8 cellular contexts compared by ENCODE assay signal in the genomic region with DNA sequence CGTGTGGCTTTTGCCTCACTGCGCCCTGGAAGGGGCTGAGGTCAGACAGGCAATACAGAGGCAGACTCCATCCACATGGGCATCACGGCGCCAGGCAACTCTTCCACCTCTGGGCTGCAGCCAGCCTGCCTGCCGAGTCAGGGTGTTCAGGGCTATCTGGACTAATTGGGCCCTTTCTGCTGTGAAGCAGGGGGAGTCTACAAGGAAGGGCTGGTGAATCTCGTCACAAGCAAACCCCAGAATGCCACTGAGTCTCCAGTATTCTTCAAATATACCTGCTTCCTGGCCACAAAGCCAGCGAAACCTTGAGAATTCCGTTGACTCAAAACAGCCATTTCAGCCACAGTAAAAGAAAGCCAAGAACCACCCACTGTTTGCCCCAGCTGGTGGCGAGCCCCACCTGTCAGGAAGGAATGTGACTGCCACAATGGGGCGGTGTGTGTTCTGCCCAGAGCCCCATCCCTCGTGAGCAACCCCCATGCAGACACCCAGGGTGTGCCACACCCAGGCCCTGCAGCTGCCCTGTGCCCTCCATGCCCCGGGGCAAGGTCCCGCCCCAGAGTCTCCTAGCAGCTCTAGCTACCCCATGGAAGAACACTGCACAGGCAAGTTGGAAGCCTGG.
A peak's percentile ranks its signal among the peaks of the same experiment; 100 is the strongest.
DNase-seq lines count a peak whose midpoint lies in the region; ATAC-seq lines count a peak whose summit lies in the region.

No MANE protein-coding gene starts in this region.

- H4K20me1 ChIP-seq in Karpas-422 (ENCODE audit: insufficient read depth, low read depth, low read length): peaks cover 10% of the 10 kb centered on the region

- H3K9me2 ChIP-seq in Karpas-422 (replicated peaks; ENCODE audit: insufficient read depth, low read length): no peaks in the 10 kb centered on the region

- peaks cover 55 to 80% (median 61%) of the 10 kb centered on the region in 3 donors for H3K4me1 Mint-ChIP-seq in CD8-positive, alpha-beta memory T cell
- H3K4me1 Mint-ChIP-seq in activated naive CD8-positive, alpha-beta T cell treated with anti-CD3 and anti-CD28 coated beads, Interleukin-2, amount 10 ng/mL, durations not matched to agents 7 days and 5 days: peaks cover 19% of the 10 kb centered on the region

- H3K9me3 ChIP-seq in CD8-positive, alpha-beta memory T cell (ENCODE audit: low read length): no peaks in the 10 kb centered on the region
- no peaks in the 10 kb centered on the region for H3K9me3 ChIP-seq in Karpas-422 (ENCODE audit: low read length)

- H3K36me3 Mint-ChIP-seq in CD8-positive, alpha-beta memory T cell: peaks cover 0 to 28% (median 0%) of the 10 kb centered on the region in 3 donors
- H3K36me3 Mint-ChIP-seq in activated naive CD8-positive, alpha-beta T cell treated with anti-CD3 and anti-CD28 coated beads, Interleukin-2, amount 10 ng/mL, durations not matched to agents 7 days and 5 days: no peaks in the 10 kb centered on the region

- ATAC-seq in GM21390 (IDR thresholded peaks at IDR 0.05; ENCODE audit: unreplicated experiment) (peak; percentile 67), GM19467 (IDR thresholded peaks at IDR 0.05; ENCODE audit: unreplicated experiment) (no peak)
- peak; percentile 60 for ATAC-seq in activated naive CD8-positive, alpha-beta T cell treated with anti-CD3 and anti-CD28 coated beads, Interleukin-2, amount 10 ng/mL, durations not matched to agents 7 days and 5 days (ENCODE audit: low read depth)

- no peak overlapping the region for H3K4me2 ChIP-seq in Karpas-422 (ENCODE audit: low read depth, low read length, poor library complexity, severe bottlenecking)

- peak overlapping the region; percentile 34 for H3K9ac ChIP-seq in Karpas-422 (ENCODE audit: low read length)

- H3K4me3 Mint-ChIP-seq in CD8-positive, alpha-beta memory T cell: peak overlapping the region in 6 of 7 donors; percentile 43 to 73 (median 67)
- peak overlapping the region; percentile 42 for H3K4me3 Mint-ChIP-seq in activated naive CD8-positive, alpha-beta T cell treated with anti-CD3 and anti-CD28 coated beads, Interleukin-2, amount 10 ng/mL, durations not matched to agents 7 days and 5 days

- peak overlapping the region; percentile 78 to 95 (median 90) for H3K27ac Mint-ChIP-seq in CD8-positive, alpha-beta memory T cell
- H3K27ac Mint-ChIP-seq in activated naive CD8-positive, alpha-beta T cell treated with anti-CD3 and anti-CD28 coated beads, Interleukin-2, amount 10 ng/mL, durations not matched to agents 7 days and 5 days: peak overlapping the region; percentile 34

- no peaks in the 10 kb centered on the region for H3K9me3 Mint-ChIP-seq in CD8-positive, alpha-beta memory T cell
- no peaks in the 10 kb centered on the region for H3K9me3 Mint-ChIP-seq in activated naive CD8-positive, alpha-beta T cell treated with anti-CD3 and anti-CD28 coated beads, Interleukin-2, amount 10 ng/mL, durations not matched to agents 7 days and 5 days

- CTCF ChIA-PET in CD8-positive, alpha-beta memory T cell (lab: Charles Lee): interaction anchor here (1.0 to 2.5 kb wide), 17 partner anchors 10 to 130 kb away, joined by 3 to 29 read pairs (median 5); no protein-coding TSS in a partner anchor

- no peaks in the 10 kb centered on the region for H3K27me3 Mint-ChIP-seq in CD8-positive, alpha-beta memory T cell
- H3K27me3 Mint-ChIP-seq in activated naive CD8-positive, alpha-beta T cell treated with anti-CD3 and anti-CD28 coated beads, Interleukin-2, amount 10 ng/mL, durations not matched to agents 7 days and 5 days: no peaks in the 10 kb centered on the region

- peaks cover 53% of the 10 kb centered on the region for H3K4me1 ChIP-seq in CD8-positive, alpha-beta memory T cell (ENCODE audit: insufficient read depth, low read length)
- H3K4me1 ChIP-seq in Karpas-422 (ENCODE audit: low read length): peaks cover 100% of the 10 kb centered on the region

- H2AFZ ChIP-seq in Karpas-422 (ENCODE audit: low read length): no peak overlapping the region

- no peak overlapping the region for H3K27ac ChIP-seq in CD8-positive, alpha-beta memory T cell (ENCODE audit: low read depth, low read length)
- H3K27ac ChIP-seq in Karpas-422 (ENCODE audit: low read length): peak overlapping the region; percentile 93

- no peaks in the 10 kb centered on the region for H3K36me3 ChIP-seq in CD8-positive, alpha-beta memory T cell (ENCODE audit: insufficient read depth, low read length)
- 0 out of 2 replicates have a peak, but pooled peaks cover 2% of the 10 kb centered on the region for H3K36me3 ChIP-seq in Karpas-422 (ENCODE audit: insufficient read depth, low read length)

- no peaks in the 10 kb centered on the region for H3K27me3 ChIP-seq in CD8-positive, alpha-beta memory T cell (ENCODE audit: insufficient read depth, low read length, poor library complexity, severe bottlenecking)
- H3K27me3 ChIP-seq in Karpas-422 (ENCODE audit: low read length): no peaks in the 10 kb centered on the region

- peaks cover 30% of the 10 kb centered on the region for H3K79me2 ChIP-seq in Karpas-422 (ENCODE audit: low read length)

- peak in 4 of 5 donors; percentile 14 to 68 (median 39) for DNase-seq in CD8-positive, alpha-beta memory T cell
- peak; percentile 67 for DNase-seq in Karpas-422
- peak; percentile 49 for DNase-seq in activated naive CD8-positive, alpha-beta T cell treated with anti-CD3 and anti-CD28 coated beads, Interleukin-2, amount 10 ng/mL, durations not matched to agents 7 days and 5 days
- DNase-seq in stimulated activated CD4-positive, alpha-beta T cell treated with anti-CD3 and anti-CD28 coated beads, Interleukin-12 subunit alpha, Interleukin-12 subunit beta, amount 100 ng/mL, for 48 hours (ENCODE audit: low read depth in 2 of 3, low spot score in 1 of 3): peak in 2 of 3 donors; percentile 25 to 40
- no peak for DNase-seq in GM03348 (ENCODE audit: low spot score)
- no peak for DNase-seq in HuH-7.5 (ENCODE audit: low spot score)

- POLR2A ChIA-PET in CD8-positive, alpha-beta memory T cell (lab: Charles Lee): interaction anchor here (0.6 to 1.2 kb wide), 4 partner anchors 8 to 70 kb away, joined by 3 to 6 read pairs (median 4); no protein-coding TSS in a partner anchor
- POLR2A ChIA-PET in activated naive CD8-positive, alpha-beta T cell treated with anti-CD3 and anti-CD28 coated beads, Interleukin-2, amount 10 ng/mL, durations not matched to agents 7 days and 5 days (lab: Charles Lee): no interaction called here

- H3K4me3 ChIP-seq in CD8-positive, alpha-beta memory T cell (ENCODE audit: low read length): peak overlapping the region; percentile 37
- no peak overlapping the region for H3K4me3 ChIP-seq in Karpas-422 (ENCODE audit: low read length)

Comparison
In these comparisons a context has a peak if more than half of its experiments do, and no peak if none do; other contexts are left out.
1. DNase-seq: peak in CD8-positive, alpha-beta memory T cell (4 of 5), Karpas-422 (single experiment), activated naive CD8-positive, alpha-beta T cell treated with anti-CD3 and anti-CD28 coated beads, Interleukin-2, amount 10 ng/mL, durations not matched to agents 7 days and 5 days (single experiment) and stimulated activated CD4-positive, alpha-beta T cell treated with anti-CD3 and anti-CD28 coated beads, Interleukin-12 subunit alpha, Interleukin-12 subunit beta, amount 100 ng/mL, for 48 hours (2 of 3); none in GM03348 (single experiment) and HuH-7.5 (single experiment).